Comparison of ENCODE assay signal across 8 cellular contexts in genomic region chr5:87195104-87195581, GRCh38.
DNase-seq lines count a peak whose midpoint lies in the region; ATAC-seq and TF ChIP-seq lines count a peak whose summit lies in the region.

No MANE protein-coding gene starts in this region.

- TF ChIP-seq CTCF in GM13976 (IDR thresholded peaks at IDR 0.05; ENCODE audit: borderline replicate concordance, control extremely low read depth, extremely low read depth, insufficient read depth, missing control alignments) (no peak), osteocyte (IDR thresholded peaks at IDR 0.05) (no peak)

- no peaks in the 10 kb centered on the region for H3K36me3 Mint-ChIP-seq in activated T-helper 17 cell treated with anti-CD3 and anti-CD28 coated beads, Interleukin-2, amount 50 U/mL, for 72 hours (ENCODE audit: low read depth)
- H3K36me3 Mint-ChIP-seq in osteocyte (ENCODE audit: unreplicated experiment): no peaks in the 10 kb centered on the region

- no peaks in the 10 kb centered on the region for H3K27me3 Mint-ChIP-seq in activated T-helper 17 cell treated with anti-CD3 and anti-CD28 coated beads, Interleukin-2, amount 50 U/mL, for 72 hours
- no peaks in the 10 kb centered on the region for H3K27me3 Mint-ChIP-seq in osteocyte (ENCODE audit: unreplicated experiment)

- H3K4me1 Mint-ChIP-seq in activated T-helper 17 cell treated with anti-CD3 and anti-CD28 coated beads, Interleukin-2, amount 50 U/mL, for 72 hours: peaks cover 15% of the 10 kb centered on the region
- peaks cover 18% of the 10 kb centered on the region for H3K4me1 Mint-ChIP-seq in osteocyte (ENCODE audit: unreplicated experiment)

- peak overlapping the region; percentile 55 for H3K4me3 Mint-ChIP-seq in activated T-helper 17 cell treated with anti-CD3 and anti-CD28 coated beads, Interleukin-2, amount 50 U/mL, for 72 hours
- H3K4me3 Mint-ChIP-seq in osteocyte (ENCODE audit: unreplicated experiment): no peak overlapping the region

- in situ Hi-C loops in GM13976 (cut with MboI; ENCODE audit: low sequenced_read_pairs, unreplicated experiment): no loop called here

- DNase-seq in GM13976 (ENCODE audit: low spot score) (peak; percentile 46), osteocyte (ENCODE audit: extremely low spot score, unreplicated experiment) (no peak), germinal center (ENCODE audit: low spot score) (no peak), NCI-H774 (lab: John Stamatoyannopoulos, UW) (no peak), NCI-H748 (lab: John Stamatoyannopoulos, UW; ENCODE audit: unreplicated experiment) (no peak), NCI-H2196 treated with DMSO at 0.1 percent for 48 hours (lab: John Stamatoyannopoulos, UW; ENCODE audit: unreplicated experiment) (no peak)

- no peaks in the 10 kb centered on the region for H3K9me3 Mint-ChIP-seq in activated T-helper 17 cell treated with anti-CD3 and anti-CD28 coated beads, Interleukin-2, amount 50 U/mL, for 72 hours
- H3K9me3 Mint-ChIP-seq in osteocyte (ENCODE audit: unreplicated experiment): no peaks in the 10 kb centered on the region

- peak overlapping the region; percentile 16 for H3K27ac Mint-ChIP-seq in activated T-helper 17 cell treated with anti-CD3 and anti-CD28 coated beads, Interleukin-2, amount 50 U/mL, for 72 hours
- H3K27ac Mint-ChIP-seq in osteocyte (ENCODE audit: unreplicated experiment): peak overlapping the region; percentile 86

- peak; percentile 60 for ATAC-seq in HG02759 (IDR thresholded peaks at IDR 0.05; ENCODE audit: unreplicated experiment)
- peak; percentile 75 for ATAC-seq in activated T-helper 17 cell treated with anti-CD3 and anti-CD28 coated beads, Interleukin-2, amount 50 U/mL, for 72 hours (replicated peaks)
